ENCODE assay signal across 8 cellular contexts in the genomic region with DNA sequence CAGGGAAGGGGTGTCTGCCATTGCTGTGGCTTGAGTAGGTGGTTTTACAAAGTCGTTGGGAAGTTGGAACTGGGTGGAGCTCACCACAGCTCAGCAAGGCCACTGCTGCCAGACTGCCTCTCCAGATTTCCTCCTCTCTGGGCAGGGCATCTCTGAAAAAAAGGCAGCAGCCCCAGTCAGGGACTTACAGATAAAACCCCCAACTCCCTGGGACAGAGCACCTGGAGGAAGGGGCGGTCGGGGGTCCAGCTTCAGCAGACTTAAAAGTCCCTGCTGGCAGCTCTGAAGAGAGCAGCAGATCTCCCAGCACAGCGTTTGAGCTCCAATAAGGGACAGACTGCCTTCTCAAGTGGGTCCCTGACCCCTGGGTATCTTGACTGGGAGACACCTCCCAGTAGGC.
"Had no signal": no experiment of that assay in that cellular context is flagged by ENCODE, and none has a peak within 500 bp of the region (broad histone marks: within the 10 kb centered on the region; RNA-seq: fewer than 3 reads in every experiment).

No MANE protein-coding gene starts in this region.

- FAIRE-seq: G401.6, GM12878, GM12891, GM12892, GM18507, GM19239 had no signal

- H3K4me3 ChIP-seq: GM12878 had no signal

- DNase-seq: GDM1, GF-D8 had no signal

- ATAC-seq: GM12878 had no signal
